Comparison of ENCODE assay signal across 15 cellular contexts in the genomic region with DNA sequence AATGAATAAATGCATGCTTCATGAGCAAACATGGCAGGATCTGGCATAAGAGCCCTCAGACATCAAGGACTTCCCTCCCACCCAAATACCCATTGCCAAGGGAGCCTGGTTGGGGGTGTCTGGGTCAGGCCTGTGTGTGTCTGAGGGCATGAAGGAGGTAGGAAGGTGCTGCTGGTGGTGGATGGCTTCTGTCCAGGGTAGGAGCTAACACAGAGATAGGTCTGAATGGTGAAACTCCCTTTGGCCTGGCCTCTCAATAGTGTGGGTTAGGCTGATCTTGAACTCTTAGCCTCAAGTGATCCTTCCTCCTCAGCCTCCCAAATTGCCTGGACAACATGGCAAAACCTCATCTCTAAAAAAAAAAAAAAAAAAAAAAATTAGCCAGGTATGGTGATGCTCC. TPM values are rescaled to one million over a fixed set of nuclear protein-coding genes. Genes with fewer than 3 reads are reported as not detected.
DNase-seq lines count a peak whose midpoint lies in the region; ATAC-seq and TF ChIP-seq lines count a peak whose summit lies in the region.
"Had no signal": no experiment of that assay in that cellular context is flagged by ENCODE, and none has a peak within 500 bp of the region (broad histone marks: within the 10 kb centered on the region; RNA-seq: fewer than 3 reads in every experiment).

No MANE protein-coding gene starts in this region.

- peaks cover 26% of the 10 kb centered on the region for H3K36me3 Mint-ChIP-seq in activated CD4-positive, alpha-beta T cell treated with anti-CD3 and anti-CD28 coated beads for 36 hours (ENCODE audit: low read depth)
- H3K36me3 Mint-ChIP-seq in activated naive CD8-positive, alpha-beta T cell treated with anti-CD3 and anti-CD28 coated beads, Interleukin-2, amount 10 ng/mL, durations not matched to agents 7 days and 5 days, result peaks cover 12% of the 10 kb centered on the region

- H4K20me1 ChIP-seq in Loucy (ENCODE audit: insufficient read depth, low read length, poor library complexity, severe bottlenecking) (peaks cover 54% of the 10 kb centered on the region), GM23248 (ENCODE audit: insufficient read depth) (no peaks in the 10 kb centered on the region)

- no peak overlapping the region for H2AFZ ChIP-seq in Loucy (ENCODE audit: low read length)
- no peak overlapping the region for H2AFZ ChIP-seq in GM23248
- H2AFZ ChIP-seq: PC-9 had no signal

- POLR2A ChIA-PET in activated CD4-positive, alpha-beta T cell treated with anti-CD3 and anti-CD28 coated beads for 36 hours (lab: Charles Lee), result no interaction called here
- POLR2A ChIA-PET in activated naive CD8-positive, alpha-beta T cell treated with anti-CD3 and anti-CD28 coated beads, Interleukin-2, amount 10 ng/mL, durations not matched to agents 7 days and 5 days (lab: Charles Lee), result interaction anchor here (1.1 to 2.0 kb wide), 2 partner anchors 31 to 83 kb away, joined by 10 to 14 read pairs; a partner anchor contains a TSS

- H3K4me3 Mint-ChIP-seq in activated CD4-positive, alpha-beta T cell treated with anti-CD3 and anti-CD28 coated beads for 36 hours, result peak overlapping the region; percentile 91
- peak overlapping the region; percentile 95 for H3K4me3 Mint-ChIP-seq in activated naive CD8-positive, alpha-beta T cell treated with anti-CD3 and anti-CD28 coated beads, Interleukin-2, amount 10 ng/mL, durations not matched to agents 7 days and 5 days

- no peak for ATAC-seq in activated CD4-positive, alpha-beta T cell treated with anti-CD3 and anti-CD28 coated beads for 36 hours
- no peak for ATAC-seq in activated naive CD8-positive, alpha-beta T cell treated with anti-CD3 and anti-CD28 coated beads, Interleukin-2, amount 10 ng/mL, durations not matched to agents 7 days and 5 days (ENCODE audit: low read depth)
- no peak for ATAC-seq in psoas muscle
- ATAC-seq in HG02763 (IDR thresholded peaks at IDR 0.05; ENCODE audit: unreplicated experiment), result no peak
- ATAC-seq in GM19395 (IDR thresholded peaks at IDR 0.05; ENCODE audit: unreplicated experiment), result no peak

- H3K4me2 ChIP-seq in Loucy (ENCODE audit: low read depth, low read length, poor library complexity, severe bottlenecking) (peak overlapping the region; percentile 99), GM23248 (ENCODE audit: unreplicated experiment) (no peak overlapping the region)

- DNase-seq in activated CD4-positive, alpha-beta T cell treated with anti-CD3 and anti-CD28 coated beads for 36 hours, result no peak
- no peak for DNase-seq in activated CD4-positive, alpha-beta T cell treated with anti-CD3 and anti-CD28 coated beads for 4 hours
- DNase-seq in activated naive CD8-positive, alpha-beta T cell treated with anti-CD3 and anti-CD28 coated beads, Interleukin-2, amount 10 ng/mL, durations not matched to agents 7 days and 5 days, result no peak
- DNase-seq in psoas muscle, result no peak
- no peak for DNase-seq in GM23248
- DNase-seq: amygdala, MV-4-11, nucleus accumbens, PC-9, SW 1271, thyroid gland had no signal

- peak overlapping the region; percentile 94 for H3K4me3 ChIP-seq in Loucy (ENCODE audit: low read length, poor library complexity, severe bottlenecking)
- peak overlapping the region; percentile 75 for H3K4me3 ChIP-seq in psoas muscle
- H3K4me3 ChIP-seq in GM23248, result no peak overlapping the region
- H3K4me3 ChIP-seq: lung, PC-9, thyroid gland had no signal

- peak overlapping the region; percentile 77 for H3K27ac Mint-ChIP-seq in activated CD4-positive, alpha-beta T cell treated with anti-CD3 and anti-CD28 coated beads for 36 hours
- H3K27ac Mint-ChIP-seq in activated naive CD8-positive, alpha-beta T cell treated with anti-CD3 and anti-CD28 coated beads, Interleukin-2, amount 10 ng/mL, durations not matched to agents 7 days and 5 days, result peak overlapping the region; percentile 60

- H3K9me2 ChIP-seq in Loucy (replicated peaks; ENCODE audit: low read depth, low read length), result no peaks in the 10 kb centered on the region
- no peaks in the 10 kb centered on the region for H3K9me2 ChIP-seq in GM23248 (ENCODE audit: insufficient read depth)

- peaks cover 71% of the 10 kb centered on the region for H3K4me1 ChIP-seq in Loucy (ENCODE audit: insufficient read depth, low read length, poor library complexity, severe bottlenecking)
- peaks cover 29% of the 10 kb centered on the region for H3K4me1 ChIP-seq in psoas muscle
- peaks cover 19% of the 10 kb centered on the region for H3K4me1 ChIP-seq in GM23248 (ENCODE audit: insufficient read depth)

- H3K79me2 ChIP-seq in Loucy (ENCODE audit: insufficient read depth, low read length) (peaks cover 80% of the 10 kb centered on the region), GM23248 (ENCODE audit: insufficient read depth) (no peaks in the 10 kb centered on the region; the same call in 1 of the 2 replicates)

- TF ChIP-seq CTCF in Loucy (conservative IDR thresholded peaks at IDR 0.05; ENCODE audit: low read length) (no peak), psoas muscle (IDR thresholded peaks at IDR 0.05) (no peak)

- CTCF ChIA-PET in activated CD4-positive, alpha-beta T cell treated with anti-CD3 and anti-CD28 coated beads for 36 hours (lab: Charles Lee), result interaction anchor here (0.7 to 4.0 kb wide), 5 partner anchors 12 to 83 kb away, joined by 3 to 17 read pairs (median 5); a partner anchor contains a TSS

- intact Hi-C loops in activated CD4-positive, alpha-beta T cell treated with anti-CD3 and anti-CD28 coated beads for 36 hours (cut with DNase I, micrococcal nuclease), result loop anchor here (2.0 to 10.0 kb wide), 12 partner anchors 15 to 1773 kb away; a partner anchor contains a TSS
- intact Hi-C loops in psoas muscle (cut with DNase I), result loop anchor here in 1 of 2 donors (10.0 kb wide), 1 partner anchor 57 kb away; no protein-coding TSS in a partner anchor

- H3F3A ChIP-seq in Loucy (ENCODE audit: low read depth) (peaks cover 10% of the 10 kb centered on the region; the same call in 1 of the 2 replicates), GM23248 (ENCODE audit: insufficient read depth) (peaks cover 13% of the 10 kb centered on the region; the same call in 1 of the 2 replicates)

- no peaks in the 10 kb centered on the region for H3K9me3 Mint-ChIP-seq in activated CD4-positive, alpha-beta T cell treated with anti-CD3 and anti-CD28 coated beads for 36 hours (ENCODE audit: low read depth)
- H3K9me3 Mint-ChIP-seq in activated naive CD8-positive, alpha-beta T cell treated with anti-CD3 and anti-CD28 coated beads, Interleukin-2, amount 10 ng/mL, durations not matched to agents 7 days and 5 days, result no peaks in the 10 kb centered on the region

- in situ Hi-C loops in GM23248 (cut with MboI), result no loop called here

- H3K9me3 ChIP-seq in Loucy (ENCODE audit: insufficient read depth, low read depth, low read length), result no peaks in the 10 kb centered on the region
- no peaks in the 10 kb centered on the region for H3K9me3 ChIP-seq in psoas muscle
- H3K9me3 ChIP-seq in GM23248 (ENCODE audit: low read depth), result no peaks in the 10 kb centered on the region
- H3K9me3 ChIP-seq: thyroid gland had no signal

- H3K27me3 ChIP-seq in Loucy (ENCODE audit: insufficient read depth, low read length, poor library complexity, severe bottlenecking), result no peaks in the 10 kb centered on the region
- H3K27me3 ChIP-seq in psoas muscle (ENCODE audit: insufficient read depth in 3 of 3, low read length in 2 of 3), result no peaks in the 10 kb centered on the region
- no peaks in the 10 kb centered on the region for H3K27me3 ChIP-seq in GM23248 (replicated peaks; ENCODE audit: insufficient read depth)
- H3K27me3 ChIP-seq: thyroid gland had no signal

- H3K36me3 ChIP-seq in Loucy (ENCODE audit: insufficient read depth, low read length) (peaks cover 22% of the 10 kb centered on the region), psoas muscle (ENCODE audit: insufficient read depth in 1 of 2, low read depth in 1 of 2) (peaks cover 5 to 54% of the 10 kb centered on the region in 2 donors), GM23248 (ENCODE audit: low read depth) (no peaks in the 10 kb centered on the region)
- H3K36me3 ChIP-seq: thyroid gland had no signal

- H3K4me1 Mint-ChIP-seq in activated CD4-positive, alpha-beta T cell treated with anti-CD3 and anti-CD28 coated beads for 36 hours, result peaks cover 72% of the 10 kb centered on the region
- peaks cover 47% of the 10 kb centered on the region for H3K4me1 Mint-ChIP-seq in activated naive CD8-positive, alpha-beta T cell treated with anti-CD3 and anti-CD28 coated beads, Interleukin-2, amount 10 ng/mL, durations not matched to agents 7 days and 5 days

- no peaks in the 10 kb centered on the region for H3K27me3 Mint-ChIP-seq in activated CD4-positive, alpha-beta T cell treated with anti-CD3 and anti-CD28 coated beads for 36 hours
- H3K27me3 Mint-ChIP-seq in activated naive CD8-positive, alpha-beta T cell treated with anti-CD3 and anti-CD28 coated beads, Interleukin-2, amount 10 ng/mL, durations not matched to agents 7 days and 5 days, result peaks cover 9% of the 10 kb centered on the region

- H3K27ac ChIP-seq in psoas muscle (no peak overlapping the region), GM23248 (no peak overlapping the region)
- H3K27ac ChIP-seq: PC-9, thyroid gland had no signal

- H3K9ac ChIP-seq in Loucy (ENCODE audit: low read depth, low read length, poor library complexity, severe bottlenecking) (peak overlapping the region; percentile 93), GM23248 (no peak overlapping the region)

RNA-seq across cellular contexts. Expression of a gene that starts 2.8 kb away (rescaled TPM):
- total RNA-seq in activated CD4-positive, alpha-beta T cell treated with anti-CD3 and anti-CD28 coated beads for 36 hours, result 10 to 100 TPM; 26.3 to 27.1 TPM
- 10 to 100 TPM; 18.8 to 21.1 TPM for total RNA-seq in activated naive CD8-positive, alpha-beta T cell treated with anti-CD3 and anti-CD28 coated beads, Interleukin-2, amount 10 ng/mL, durations not matched to agents 7 days and 5 days
- total RNA-seq in psoas muscle, result 100 to 1,000 TPM in 3 of 4 donors, 10 to 100 TPM in 1; 45.4 to 120 (median 110) TPM
- 10 to 100 TPM; 23.5 to 67.7 (median 57.9) TPM for polyA plus RNA-seq in psoas muscle
- 4.9 and 6.4 TPM in 2 replicates for total RNA-seq in GM23248 (2014; rRNA removed; shearing (Covaris generic))
- polyA plus RNA-seq in GM23248 (2016; fragmentation: Nextera tagmentation; extraction: Ambion mirVana), result 3.3 and 3.6 TPM in 2 replicates
